ENCODE assay signal across 25 cellular contexts in the genomic region with DNA sequence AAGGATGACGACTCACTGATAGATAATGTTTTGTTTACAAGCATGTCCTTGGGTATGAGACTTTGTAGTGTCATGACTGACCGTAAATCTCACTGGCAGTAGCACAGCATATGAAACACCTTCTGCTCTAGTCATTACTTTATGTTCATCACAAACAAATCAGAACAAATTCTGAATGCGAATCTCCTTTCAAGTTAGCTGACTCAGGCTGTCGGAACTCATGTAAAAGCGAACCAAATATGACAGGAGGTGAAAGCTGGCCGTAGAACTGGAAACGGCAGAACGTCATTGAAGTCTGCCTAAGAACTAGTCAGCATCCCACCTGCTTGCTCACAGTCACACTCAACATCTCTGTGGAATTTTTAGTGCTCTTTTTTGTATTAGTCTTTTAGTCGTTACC.
DNase-seq lines count a peak whose midpoint lies in the region; ATAC-seq and TF ChIP-seq lines count a peak whose summit lies in the region.
"Had no signal": no experiment of that assay in that cellular context is flagged by ENCODE, and none has a peak within 500 bp of the region (broad histone marks: within the 10 kb centered on the region; RNA-seq: fewer than 3 reads in every experiment).

No MANE protein-coding gene starts in this region.

- H3K36me3 ChIP-seq in transverse colon (no peaks in the 10 kb centered on the region), Peyer's patch (no peaks in the 10 kb centered on the region)

- peaks cover 0 to 9% (median 0%) of the 10 kb centered on the region in 4 donors for H3K4me1 ChIP-seq in transverse colon
- peaks cover 0 to 3% (median 0%) of the 10 kb centered on the region in 4 donors for H3K4me1 ChIP-seq in Peyer's patch

- H3K9me3 ChIP-seq in transverse colon (peaks cover 0 to 7% of the 10 kb centered on the region in 2 donors), Peyer's patch (no peaks in the 10 kb centered on the region)

- TF ChIP-seq POLR2A in transverse colon (IDR thresholded peaks at IDR 0.05) (no peak), Peyer's patch (IDR thresholded peaks at IDR 0.05) (no peak)

- H3K27ac ChIP-seq in transverse colon (no peak overlapping the region), Peyer's patch (no peak overlapping the region)
- H3K27ac ChIP-seq: coronary artery, GM23248 had no signal

- H3K9me3 Mint-ChIP-seq in type B pancreatic cell = no peaks in the 10 kb centered on the region
- H3K9me3 Mint-ChIP-seq: activated T-helper 17 cell treated with anti-CD3 and anti-CD28 coated beads, Interleukin-2, amount 50 U/mL, for 72 hours; HFFc6; T-helper 1 cell treated with Interleukin-12 subunit alpha and Interleukin-12 subunit beta and Interleukin-4 antibody, amounts not matched to agents 30 μg/mL and 1 μg/mL, for 36 hours had no signal

- H3K4me1 Mint-ChIP-seq in type B pancreatic cell (ENCODE audit: unreplicated experiment) = peaks cover 11% of the 10 kb centered on the region
- H3K4me1 Mint-ChIP-seq: activated T-helper 17 cell treated with anti-CD3 and anti-CD28 coated beads, Interleukin-2, amount 50 U/mL, for 72 hours had no signal

- peak overlapping the region; percentile 43 for H3K27ac Mint-ChIP-seq in type B pancreatic cell
- H3K27ac Mint-ChIP-seq: activated CD8-positive, alpha-beta T cell treated with anti-CD3 and anti-CD28 coated beads for 36 hours; activated T-helper 17 cell treated with anti-CD3 and anti-CD28 coated beads, Interleukin-2, amount 50 U/mL, for 72 hours; effector memory CD8-positive, alpha-beta T cell; HFFc6; natural killer cell treated with Interleukin-12 subunit alpha and Interleukin-12 subunit beta and Interleukin-15 and Interleukin-18, amount 100 ng/mL, for 72 hours; T-helper 1 cell treated with Interleukin-12 subunit alpha and Interleukin-12 subunit beta and Interleukin-4 antibody, amounts not matched to agents 30 μg/mL and 1 μg/mL, for 36 hours had no signal

- in situ Hi-C loops in G401 (cut with HindIII; ENCODE audit: low sequenced_read_pairs) (no loop called here), transverse colon (cut with MboI; ENCODE audit: low pct_ligation_motif_present in 1 of 4, low pct_unique_long_range_greater_than_20kb in 1 of 4, low sequenced_read_pairs in 3 of 4) (no loop called here)

- intact Hi-C loops in transverse colon (cut with DNase I; ENCODE audit: low total_unique reads) = no loop called here

- ATAC-seq in HG03565 (IDR thresholded peaks at IDR 0.05; ENCODE audit: unreplicated experiment) = no peak
- ATAC-seq: activated CD8-positive, alpha-beta T cell treated with anti-CD3 and anti-CD28 coated beads for 36 hours; activated T-helper 17 cell treated with anti-CD3 and anti-CD28 coated beads, Interleukin-2, amount 50 U/mL, for 72 hours; effector memory CD8-positive, alpha-beta T cell; left lobe of liver; natural killer cell treated with Interleukin-12 subunit alpha and Interleukin-12 subunit beta and Interleukin-15 and Interleukin-18, amount 100 ng/mL, for 72 hours had no signal

- no peaks in the 10 kb centered on the region for H3K27me3 Mint-ChIP-seq in type B pancreatic cell
- H3K27me3 Mint-ChIP-seq: activated CD8-positive, alpha-beta T cell treated with anti-CD3 and anti-CD28 coated beads for 36 hours; activated T-helper 17 cell treated with anti-CD3 and anti-CD28 coated beads, Interleukin-2, amount 50 U/mL, for 72 hours; effector memory CD8-positive, alpha-beta T cell; natural killer cell treated with Interleukin-12 subunit alpha and Interleukin-12 subunit beta and Interleukin-15 and Interleukin-18, amount 100 ng/mL, for 72 hours had no signal

- 76 to 77% methylated on average over 6 to 9 of the region's 9 CpGs for WGBS in transverse colon (ENCODE audit: low coverage in 1 of 2), 2 donors

- no peak for TF ChIP-seq CTCF in epithelial cell of esophagus (IDR thresholded peaks at IDR 0.05; ENCODE audit: insufficient read depth, low read depth, low read length, missing control alignments)
- TF ChIP-seq CTCF in type B pancreatic cell (conservative IDR thresholded peaks at IDR 0.05) = no peak
- no peak for TF ChIP-seq CTCF in transverse colon (IDR thresholded peaks at IDR 0.05)
- TF ChIP-seq CTCF in Peyer's patch (IDR thresholded peaks at IDR 0.05) = no peak

- DNase-seq in G401 (ENCODE audit: low spot score) (peak; percentile 31), RKO (ENCODE audit: low spot score) (peak; percentile 68), epithelial cell of esophagus (ENCODE audit: low read depth) (peak; percentile 47), type B pancreatic cell (ENCODE audit: extremely low spot score, unreplicated experiment) (no peak), transverse colon (no peak), Peyer's patch (no peak)
- DNase-seq: activated CD4-positive, alpha-beta T cell treated with anti-CD3 and anti-CD28 coated beads for 1 hour; activated CD8-positive, alpha-beta T cell treated with anti-CD3 and anti-CD28 coated beads for 36 hours; activated naive CD4-positive, alpha-beta T cell treated with anti-CD3 and anti-CD28 coated beads, Interleukin-2, amount 50 U/mL, for 16 hours; amygdala; effector memory CD8-positive, alpha-beta T cell; GM23248; HFFc6; NCI-H1105 treated with DMSO at 0.1 percent for 48 hours; NCI-H2029 treated with DMSO at 0.1 percent for 48 hours; NCI-H69; RPMI8226; small intestine; stimulated activated CD4-positive, alpha-beta T cell treated with anti-CD3 and anti-CD28 coated beads, Interleukin-2, amount 100 ng/mL, for 24 hours had no signal

- no peaks in the 10 kb centered on the region for H3K27me3 ChIP-seq in transverse colon
- no peaks in the 10 kb centered on the region for H3K27me3 ChIP-seq in Peyer's patch

- no peak for TF ChIP-seq EP300 in transverse colon (IDR thresholded peaks at IDR 0.05; ENCODE audit: low read depth)

- no peaks in the 10 kb centered on the region for H3K36me3 Mint-ChIP-seq in type B pancreatic cell
- H3K36me3 Mint-ChIP-seq: natural killer cell treated with Interleukin-12 subunit alpha and Interleukin-12 subunit beta and Interleukin-15 and Interleukin-18, amount 100 ng/mL, for 72 hours had no signal

- H3K4me3 ChIP-seq in epithelial cell of esophagus (ENCODE audit: low read length) (no peak overlapping the region), transverse colon (no peak overlapping the region), Peyer's patch (no peak overlapping the region)
- H3K4me3 ChIP-seq: coronary artery, GM23248 had no signal

- no peak overlapping the region for H3K4me3 Mint-ChIP-seq in type B pancreatic cell
- H3K4me3 Mint-ChIP-seq: activated CD8-positive, alpha-beta T cell treated with anti-CD3 and anti-CD28 coated beads for 36 hours; activated T-helper 17 cell treated with anti-CD3 and anti-CD28 coated beads, Interleukin-2, amount 50 U/mL, for 72 hours; effector memory CD8-positive, alpha-beta T cell; HFFc6; natural killer cell treated with Interleukin-12 subunit alpha and Interleukin-12 subunit beta and Interleukin-15 and Interleukin-18, amount 100 ng/mL, for 72 hours; T-helper 1 cell treated with Interleukin-12 subunit alpha and Interleukin-12 subunit beta and Interleukin-4 antibody, amounts not matched to agents 30 μg/mL and 1 μg/mL, for 36 hours had no signal

Comparison
In these comparisons a context has a peak if more than half of its experiments do, and no peak if none do; other contexts are left out.
1. DNase-seq: peak in G401 (single experiment), RKO (single experiment) and epithelial cell of esophagus (single experiment); none in type B pancreatic cell (single experiment), transverse colon (single experiment) and Peyer's patch (0 of 3).